ENCODE assay signal across 2 cellular contexts in the genomic region with DNA sequence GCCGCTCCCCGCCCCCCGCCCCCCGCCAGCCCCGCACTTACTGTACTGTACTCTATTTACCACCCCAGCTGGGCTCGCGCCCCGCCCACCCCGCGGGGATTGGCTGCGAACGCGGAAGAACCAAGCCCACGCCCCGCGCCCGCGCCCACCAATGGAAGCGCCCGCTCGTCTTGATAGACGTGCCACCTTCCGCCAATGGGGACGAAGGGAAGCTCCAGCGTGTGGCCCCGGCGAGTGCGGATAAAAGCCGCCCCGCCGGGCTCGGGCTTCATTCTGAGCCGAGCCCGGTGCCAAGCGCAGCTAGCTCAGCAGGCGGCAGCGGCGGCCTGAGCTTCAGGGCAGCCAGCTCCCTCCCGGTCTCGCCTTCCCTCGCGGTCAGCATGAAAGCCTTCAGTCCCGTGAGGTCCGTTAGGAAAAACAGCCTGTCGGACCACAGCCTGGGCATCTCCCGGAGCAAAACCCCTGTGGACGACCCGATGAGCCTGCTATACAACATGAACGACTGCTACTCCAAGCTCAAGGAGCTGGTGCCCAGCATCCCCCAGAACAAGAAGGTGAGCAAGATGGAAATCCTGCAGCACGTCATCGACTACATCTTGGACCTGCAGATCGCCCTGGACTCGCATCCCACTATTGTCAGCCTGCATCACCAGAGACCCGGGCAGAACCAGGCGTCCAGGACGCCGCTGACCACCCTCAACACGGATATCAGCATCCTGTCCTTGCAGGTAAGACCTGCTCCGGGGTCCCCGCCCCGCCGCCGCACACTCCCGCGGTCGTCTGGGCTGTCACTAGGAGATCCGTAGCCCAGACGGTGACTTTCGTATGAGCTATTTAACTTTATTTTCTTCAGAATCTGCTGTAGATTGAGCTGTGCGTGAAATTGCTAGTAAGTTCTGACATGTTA.
A peak's percentile ranks its signal among the peaks of the same experiment; 100 is the strongest.
TF ChIP-seq lines count a peak whose summit lies in the region.

A gene with protein sequence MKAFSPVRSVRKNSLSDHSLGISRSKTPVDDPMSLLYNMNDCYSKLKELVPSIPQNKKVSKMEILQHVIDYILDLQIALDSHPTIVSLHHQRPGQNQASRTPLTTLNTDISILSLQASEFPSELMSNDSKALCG (plus strand): TSS at position 271 of the 907 bp plus-strand sequence. CDS start 110 bp downstream, at position 381.

TF ChIP-seq in HEK293, 187 proteins besides CTCF, POLR2A, EP300 and RAD21 (continued from another document and continues in another):
- TF ChIP-seq ZNF138 (tag by site-specific recombination; IDR thresholded peaks at IDR 0.05; ENCODE audit: borderline replicate concordance) (no peak), SETDB1 (IDR thresholded peaks at IDR 0.05; ENCODE audit: insufficient read length, low read length) (no peak), ZNF658 (tag by site-specific recombination; IDR thresholded peaks at IDR 0.05) (no peak), ZNF223 (tag by site-specific recombination; IDR thresholded peaks at IDR 0.05) (no peak), ZSCAN16 (tag by site-specific recombination; IDR thresholded peaks at IDR 0.05) (no peak), ZNF701 (tag by site-specific recombination; IDR thresholded peaks at IDR 0.05) (no peak), ZNF23 (tag by site-specific recombination; IDR thresholded peaks at IDR 0.05; ENCODE audit: borderline replicate concordance) (no peak), ZNF692 (tag by site-specific recombination; IDR thresholded peaks at IDR 0.05) (peak; percentile 40; the same call in 1 of the 2 replicates), ZNF521 (tag by site-specific recombination; IDR thresholded peaks at IDR 0.05) (no peak), ZNF555 (tag by site-specific recombination; conservative IDR thresholded peaks at IDR 0.05) (no peak), ZFP3 (tag by site-specific recombination; IDR thresholded peaks at IDR 0.05; ENCODE audit: low read depth) (no peak), ZNF623 (tag by site-specific recombination; IDR thresholded peaks at IDR 0.05) (no peak), ZNF571 (tag by site-specific recombination; IDR thresholded peaks at IDR 0.05) (no peak), KLF7 (tag by site-specific recombination; IDR thresholded peaks at IDR 0.05; ENCODE audit: borderline replicate concordance) (no peak), GLI4 (tag by site-specific recombination; IDR thresholded peaks at IDR 0.05) (no peak), ZNF2 (tag by site-specific recombination; IDR thresholded peaks at IDR 0.05) (peak; percentile 63), ZEB2 (tag by site-specific recombination; IDR thresholded peaks at IDR 0.05) (peak; percentile 19; the same call in 1 of the 2 replicates), ZNF501 (tag by site-specific recombination; IDR thresholded peaks at IDR 0.05) (peak; percentile 65; the same call in 1 of the 2 replicates), ZNF549 (tag by site-specific recombination; IDR thresholded peaks at IDR 0.05) (no peak), ZNF670 (tag by site-specific recombination; IDR thresholded peaks at IDR 0.05; ENCODE audit: low read depth) (no peak), ZNF391 (tag by site-specific recombination; IDR thresholded peaks at IDR 0.05; ENCODE audit: borderline replicate concordance, low read depth) (peak; percentile 90; the same call in 1 of the 2 replicates)
- TF ChIP-seq, protein P1, sequence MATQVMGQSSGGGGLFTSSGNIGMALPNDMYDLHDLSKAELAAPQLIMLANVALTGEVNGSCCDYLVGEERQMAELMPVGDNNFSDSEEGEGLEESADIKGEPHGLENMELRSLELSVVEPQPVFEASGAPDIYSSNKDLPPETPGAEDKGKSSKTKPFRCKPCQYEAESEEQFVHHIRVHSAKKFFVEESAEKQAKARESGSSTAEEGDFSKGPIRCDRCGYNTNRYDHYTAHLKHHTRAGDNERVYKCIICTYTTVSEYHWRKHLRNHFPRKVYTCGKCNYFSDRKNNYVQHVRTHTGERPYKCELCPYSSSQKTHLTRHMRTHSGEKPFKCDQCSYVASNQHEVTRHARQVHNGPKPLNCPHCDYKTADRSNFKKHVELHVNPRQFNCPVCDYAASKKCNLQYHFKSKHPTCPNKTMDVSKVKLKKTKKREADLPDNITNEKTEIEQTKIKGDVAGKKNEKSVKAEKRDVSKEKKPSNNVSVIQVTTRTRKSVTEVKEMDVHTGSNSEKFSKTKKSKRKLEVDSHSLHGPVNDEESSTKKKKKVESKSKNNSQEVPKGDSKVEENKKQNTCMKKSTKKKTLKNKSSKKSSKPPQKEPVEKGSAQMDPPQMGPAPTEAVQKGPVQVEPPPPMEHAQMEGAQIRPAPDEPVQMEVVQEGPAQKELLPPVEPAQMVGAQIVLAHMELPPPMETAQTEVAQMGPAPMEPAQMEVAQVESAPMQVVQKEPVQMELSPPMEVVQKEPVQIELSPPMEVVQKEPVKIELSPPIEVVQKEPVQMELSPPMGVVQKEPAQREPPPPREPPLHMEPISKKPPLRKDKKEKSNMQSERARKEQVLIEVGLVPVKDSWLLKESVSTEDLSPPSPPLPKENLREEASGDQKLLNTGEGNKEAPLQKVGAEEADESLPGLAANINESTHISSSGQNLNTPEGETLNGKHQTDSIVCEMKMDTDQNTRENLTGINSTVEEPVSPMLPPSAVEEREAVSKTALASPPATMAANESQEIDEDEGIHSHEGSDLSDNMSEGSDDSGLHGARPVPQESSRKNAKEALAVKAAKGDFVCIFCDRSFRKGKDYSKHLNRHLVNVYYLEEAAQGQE (tag by site-specific recombination; IDR thresholded peaks at IDR 0.05) = 0 out of 2 replicates have a peak, but pooled peaks have one; percentile 24
- TF ChIP-seq, protein P2, sequence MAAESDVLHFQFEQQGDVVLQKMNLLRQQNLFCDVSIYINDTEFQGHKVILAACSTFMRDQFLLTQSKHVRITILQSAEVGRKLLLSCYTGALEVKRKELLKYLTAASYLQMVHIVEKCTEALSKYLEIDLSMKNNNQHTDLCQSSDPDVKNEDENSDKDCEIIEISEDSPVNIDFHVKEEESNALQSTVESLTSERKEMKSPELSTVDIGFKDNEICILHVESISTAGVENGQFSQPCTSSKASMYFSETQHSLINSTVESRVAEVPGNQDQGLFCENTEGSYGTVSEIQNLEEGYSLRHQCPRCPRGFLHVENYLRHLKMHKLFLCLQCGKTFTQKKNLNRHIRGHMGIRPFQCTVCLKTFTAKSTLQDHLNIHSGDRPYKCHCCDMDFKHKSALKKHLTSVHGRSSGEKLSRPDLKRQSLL (tag by site-specific recombination; IDR thresholded peaks at IDR 0.05) = no peak

TF ChIP-seq in neural cell, 6 proteins besides CTCF, POLR2A, EP300 and RAD21 (continued from another document):
- TF ChIP-seq, protein P1 (IDR thresholded peaks at IDR 0.05; ENCODE audit: borderline replicate concordance) = peak; percentile 97
TF ChIP-seq in neural cell: peak in this region for 5.
